23 cellular contexts compared by ENCODE assay signal in the genomic region with DNA sequence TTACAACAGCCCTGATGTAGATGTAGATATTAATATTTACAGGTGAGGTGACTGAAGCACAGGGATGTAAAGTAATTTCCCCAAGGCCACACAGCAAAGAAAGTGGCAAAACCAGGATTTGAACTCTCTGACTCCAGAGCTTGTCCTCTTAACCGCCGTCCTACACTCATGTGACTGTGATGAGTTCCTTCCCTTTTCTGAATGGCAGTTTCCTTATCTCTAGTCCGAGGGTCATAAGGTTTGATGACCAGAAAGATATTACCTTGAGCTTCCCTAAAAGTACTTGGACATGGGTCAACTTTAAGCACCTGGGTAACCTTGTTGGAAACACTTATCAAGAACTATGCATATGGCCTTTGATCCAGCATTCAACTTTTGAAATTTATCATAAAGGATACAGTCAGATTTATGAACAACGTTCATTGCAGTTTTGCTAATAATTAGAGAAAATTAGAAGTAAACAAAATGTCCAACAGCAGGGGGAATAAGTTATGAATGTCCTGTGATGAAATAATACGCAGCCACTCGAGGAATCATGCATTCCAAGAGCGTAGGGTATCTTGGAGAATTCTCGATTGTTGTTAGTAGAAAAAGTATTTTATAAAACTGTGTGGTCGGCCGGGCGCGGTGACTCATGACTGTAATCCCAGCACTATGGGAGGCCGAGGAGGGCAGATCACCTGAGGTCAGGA. TPM values are rescaled to one million over a fixed set of nuclear protein-coding genes. Genes with fewer than 3 reads are reported as not detected.
A peak's percentile ranks its signal among the peaks of the same experiment; 100 is the strongest.
DNase-seq lines count a peak whose midpoint lies in the region; ATAC-seq and TF ChIP-seq lines count a peak whose summit lies in the region.
"Had no signal": no experiment of that assay in that cellular context is flagged by ENCODE, and none has a peak within 500 bp of the region (broad histone marks: within the 10 kb centered on the region; RNA-seq: fewer than 3 reads in every experiment).

No MANE protein-coding gene starts in this region.

- no peak overlapping the region for H3K4me3 ChIP-seq in SJSA1
- H3K4me3 ChIP-seq: Peyer's patch had no signal

- H3K27me3 ChIP-seq in SJSA1 (replicated peaks), result no peaks in the 10 kb centered on the region
- H3K27me3 ChIP-seq: Peyer's patch had no signal

- peak overlapping the region; percentile 41 for H3K27ac ChIP-seq in SJSA1

- no peak for ATAC-seq in GM19324 (IDR thresholded peaks at IDR 0.05; ENCODE audit: low FRiP score, unreplicated experiment)

- no peaks in the 10 kb centered on the region for H3K9me3 ChIP-seq in SJSA1 (replicated peaks)
- H3K9me3 ChIP-seq: Peyer's patch, SK-N-SH had no signal

- intact Hi-C loops in posterior vena cava (cut with DNase I), result loop anchor here in 1 of 2 donors (10.0 kb wide), 1 partner anchor 89 kb away; no protein-coding TSS in a partner anchor

- peaks cover 29% of the 10 kb centered on the region for H3K4me1 ChIP-seq in SJSA1 (replicated peaks)

- peak; percentile 32 for DNase-seq in NOMO-1 treated with DMSO at 0.1 percent for 48 hours (lab: John Stamatoyannopoulos, UW; ENCODE audit: unreplicated experiment)
- DNase-seq in NOMO-1 treated with dmso at 0.1 percent for 144 hours (lab: John Stamatoyannopoulos, UW; ENCODE audit: unreplicated experiment), result no peak
- peak; percentile 69 to 74 for DNase-seq in SJSA1 (ENCODE audit: low read depth in 1 of 2, low spot score in 2 of 2)
- peak; percentile 11 to 30 for DNase-seq in erythroblast (lab: John Stamatoyannopoulos, UW)
- DNase-seq in posterior vena cava (ENCODE audit: low spot score), result peak; percentile 29
- no peak for DNase-seq in activated naive CD4-positive, alpha-beta T cell treated with Interleukin-2 at 50 U/mL for 16 hours
- DNase-seq in activated CD8-positive, alpha-beta memory T cell treated with anti-CD3 and anti-CD28 coated beads, Interleukin-2, amount 50 U/mL, for 4 hours, result no peak
- DNase-seq: 8988T, C1 segment of cervical spinal cord, COR-L47, DMS153, HFFc6, Karpas-422, MM.1S, NCI-H1436, NCI-H2029 treated with DMSO at 0.1 percent for 48 hours, NCI-H2171 treated with DMSO at 0.1 percent for 48 hours, NCI-H774 had no signal

- no peaks in the 10 kb centered on the region for H3K36me3 ChIP-seq in SJSA1
- H3K36me3 ChIP-seq: Peyer's patch had no signal

- no peak for TF ChIP-seq POLR2A in erythroblast (IDR thresholded peaks at IDR 0.05; ENCODE audit: low read length)

RNA-seq across cellular contexts. Expression of gene TLDC2, which starts 2.3 kb away (rescaled TPM):
- not detected in 2 replicates for total RNA-seq in SJSA1 (2014; rRNA removed; shearing (Covaris generic))
- total RNA-seq in posterior vena cava, result under 1 TPM in 1 of 2 donors, not detected in 1; 0.37 TPM
- total RNA-seq: NCI-H460, Right ventricle myocardium inferior had no signal

Comparison
In these comparisons a context has a peak if more than half of its experiments do, and no peak if none do; other contexts are left out.
1. DNase-seq: peak in NOMO-1 treated with DMSO at 0.1 percent for 48 hours (single experiment), SJSA1 (2 of 2), erythroblast (2 of 2) and posterior vena cava (single experiment); none in NOMO-1 treated with dmso at 0.1 percent for 144 hours (single experiment), activated naive CD4-positive, alpha-beta T cell treated with Interleukin-2 at 50 U/mL for 16 hours (single experiment) and activated CD8-positive, alpha-beta memory T cell treated with anti-CD3 and anti-CD28 coated beads, Interleukin-2, amount 50 U/mL, for 4 hours (single experiment).